12 cellular contexts compared by ENCODE assay signal in genomic region chr5:80957031-80957761, GRCh38. TPM values are rescaled to one million over a fixed set of nuclear protein-coding genes. Genes with fewer than 3 reads are reported as not detected.
A peak's percentile ranks its signal among the peaks of the same experiment; 100 is the strongest.
DNase-seq lines count a peak whose midpoint lies in the region; ATAC-seq and TF ChIP-seq lines count a peak whose summit lies in the region.
"Had no signal": no experiment of that assay in that cellular context is flagged by ENCODE, and none has a peak within 500 bp of the region (broad histone marks: within the 10 kb centered on the region; RNA-seq: fewer than 3 reads in every experiment).

No MANE protein-coding gene starts in this region.

- H3K36me3 ChIP-seq in SJSA1 (no peaks in the 10 kb centered on the region), body of pancreas (replicated peaks in 1 of 2; ENCODE audit: insufficient read depth in 1 of 2, low read depth in 2 of 2) (no peaks in the 10 kb centered on the region)
- H3K36me3 ChIP-seq: esophagus squamous epithelium, thyroid gland had no signal

- intact Hi-C loops in body of pancreas (cut with DNase I), result no loop called here

- no peak for TF ChIP-seq CTCF in body of pancreas (IDR thresholded peaks at IDR 0.05)

- ATAC-seq in body of pancreas (no peak), HG02973 (IDR thresholded peaks at IDR 0.05; ENCODE audit: unreplicated experiment) (no peak)

- no peak overlapping the region for H3K27ac ChIP-seq in SJSA1
- H3K27ac ChIP-seq in body of pancreas, result no peak overlapping the region
- H3K27ac ChIP-seq: esophagus squamous epithelium had no signal

- DNase-seq in NCI-H2196 (lab: John Stamatoyannopoulos, UW; ENCODE audit: unreplicated experiment) (peak; percentile 38), NCI-H2196 treated with DMSO at 0.1 percent for 48 hours (lab: John Stamatoyannopoulos, UW; ENCODE audit: unreplicated experiment) (no peak), NCI-H187 treated with DMSO at 0.1 percent for 48 hours (lab: John Stamatoyannopoulos, UW) (peak; percentile 35), SJSA1 (ENCODE audit: low read depth in 1 of 2, low spot score in 2 of 2) (peak; percentile 60 to 64), kidney glomerular epithelial cell (lab: John Stamatoyannopoulos, UW) (peak; percentile 10), SK-N-DZ (ENCODE audit: low spot score) (no peak), body of pancreas (no peak)
- DNase-seq: esophagus squamous epithelium, MV-4-11, naive B cell, thyroid gland had no signal

- H3K27me3 ChIP-seq in SJSA1 (replicated peaks) (no peaks in the 10 kb centered on the region), body of pancreas (no peaks in the 10 kb centered on the region)
- H3K27me3 ChIP-seq: thyroid gland had no signal

- peaks cover 41% of the 10 kb centered on the region for H3K4me1 ChIP-seq in SJSA1 (replicated peaks)
- peaks cover 13% of the 10 kb centered on the region for H3K4me1 ChIP-seq in body of pancreas

- TF ChIP-seq POLR2A in body of pancreas (IDR thresholded peaks at IDR 0.05), result no peak

- no peak overlapping the region for H3K4me3 ChIP-seq in SJSA1
- no peak overlapping the region for H3K4me3 ChIP-seq in body of pancreas
- H3K4me3 ChIP-seq: esophagus squamous epithelium, thyroid gland had no signal

- no peaks in the 10 kb centered on the region for H3K9me3 ChIP-seq in SJSA1 (replicated peaks)
- no peaks in the 10 kb centered on the region for H3K9me3 ChIP-seq in body of pancreas
- H3K9me3 ChIP-seq: esophagus squamous epithelium, thyroid gland had no signal

- whole genome bisulfite sequencing in body of pancreas, 2 donors, result 43 to 54% methylated on average over 6 of the region's 6 CpGs

RNA-seq across cellular contexts. Expression of gene RASGRF2, which starts 3.0 kb away (rescaled TPM):
- total RNA-seq in SJSA1 (2014; rRNA removed; shearing (Covaris generic)), result 8.4 and 12.5 TPM in 2 replicates
- 0.97 and 1.2 TPM in 2 replicates for polyA plus RNA-seq in SK-N-DZ (2014; cell fraction: cytosol; rRNA removed)
- polyA plus RNA-seq in SK-N-DZ (2014; cell fraction: nucleus; rRNA removed), result 1.3 and 1.4 TPM in 2 replicates
- total RNA-seq in body of pancreas, result 1 to 10 TPM; 1.6 to 3.6 TPM

Comparison
In these comparisons a context has a peak if more than half of its experiments do, and no peak if none do; other contexts are left out.
1. DNase-seq: peak in NCI-H2196 (single experiment), NCI-H187 treated with DMSO at 0.1 percent for 48 hours (single experiment), SJSA1 (2 of 2) and kidney glomerular epithelial cell (single experiment); none in NCI-H2196 treated with DMSO at 0.1 percent for 48 hours (single experiment), SK-N-DZ (single experiment) and body of pancreas (0 of 4).